1 cellular context compared by ENCODE assay signal in the genomic region with DNA sequence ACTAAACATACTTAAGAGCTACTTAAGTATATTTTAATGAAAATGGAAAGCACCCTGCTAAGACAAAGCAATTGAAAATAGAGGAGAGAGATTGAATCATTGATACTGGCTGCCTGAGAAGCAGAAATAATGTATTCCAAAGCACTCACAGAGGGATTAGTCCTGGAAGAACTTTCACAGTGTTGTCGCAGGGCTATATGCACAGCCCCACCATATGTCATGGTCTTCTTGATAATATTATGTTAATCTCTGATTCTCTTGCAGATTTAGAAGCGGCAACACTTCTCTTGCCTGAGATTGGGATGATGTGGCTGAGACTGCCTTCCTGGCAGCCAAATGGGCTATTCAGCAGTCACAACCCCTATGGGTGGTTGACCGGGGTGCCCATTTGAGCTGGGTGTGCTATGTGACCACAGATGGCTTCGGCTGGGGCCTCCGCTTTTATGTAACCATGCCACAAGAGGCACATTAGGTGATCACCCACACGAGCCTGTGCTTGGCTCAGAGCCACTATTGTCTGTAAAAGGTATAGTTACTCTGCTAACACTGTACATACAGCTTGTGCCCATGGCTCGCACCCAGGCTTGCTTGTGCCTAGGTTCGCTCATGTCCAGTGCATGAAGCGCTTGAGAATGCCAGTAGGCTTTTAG.
TF ChIP-seq lines count a peak whose summit lies in the region.

No MANE protein-coding gene starts in this region.

TF ChIP-seq in GM12878, 131 proteins besides CTCF, POLR2A, EP300 and RAD21 (continued from another document):
- TF ChIP-seq, protein P1, sequence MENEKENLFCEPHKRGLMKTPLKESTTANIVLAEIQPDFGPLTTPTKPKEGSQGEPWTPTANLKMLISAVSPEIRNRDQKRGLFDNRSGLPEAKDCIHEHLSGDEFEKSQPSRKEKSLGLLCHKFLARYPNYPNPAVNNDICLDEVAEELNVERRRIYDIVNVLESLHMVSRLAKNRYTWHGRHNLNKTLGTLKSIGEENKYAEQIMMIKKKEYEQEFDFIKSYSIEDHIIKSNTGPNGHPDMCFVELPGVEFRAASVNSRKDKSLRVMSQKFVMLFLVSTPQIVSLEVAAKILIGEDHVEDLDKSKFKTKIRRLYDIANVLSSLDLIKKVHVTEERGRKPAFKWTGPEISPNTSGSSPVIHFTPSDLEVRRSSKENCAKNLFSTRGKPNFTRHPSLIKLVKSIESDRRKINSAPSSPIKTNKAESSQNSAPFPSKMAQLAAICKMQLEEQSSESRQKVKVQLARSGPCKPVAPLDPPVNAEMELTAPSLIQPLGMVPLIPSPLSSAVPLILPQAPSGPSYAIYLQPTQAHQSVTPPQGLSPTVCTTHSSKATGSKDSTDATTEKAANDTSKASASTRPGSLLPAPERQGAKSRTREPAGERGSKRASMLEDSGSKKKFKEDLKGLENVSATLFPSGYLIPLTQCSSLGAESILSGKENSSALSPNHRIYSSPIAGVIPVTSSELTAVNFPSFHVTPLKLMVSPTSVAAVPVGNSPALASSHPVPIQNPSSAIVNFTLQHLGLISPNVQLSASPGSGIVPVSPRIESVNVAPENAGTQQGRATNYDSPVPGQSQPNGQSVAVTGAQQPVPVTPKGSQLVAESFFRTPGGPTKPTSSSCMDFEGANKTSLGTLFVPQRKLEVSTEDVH (IDR thresholded peaks at IDR 0.05; ENCODE audit: low read depth, partially characterized antibody) = no peak
- no peak for TF ChIP-seq ZNF24 (IDR thresholded peaks at IDR 0.05)
- TF ChIP-seq TCF3 (IDR thresholded peaks at IDR 0.05; ENCODE audit: borderline replicate concordance, insufficient read depth, low read depth, low read length) = no peak
